Comparison of ENCODE assay signal across 22 cellular contexts in genomic region chr2:191499050-191499449, GRCh38.
DNase-seq lines count a peak whose midpoint lies in the region; ATAC-seq and TF ChIP-seq lines count a peak whose summit lies in the region.
"Had no signal": no experiment of that assay in that cellular context is flagged by ENCODE, and none has a peak within 500 bp of the region (broad histone marks: within the 10 kb centered on the region; RNA-seq: fewer than 3 reads in every experiment).

No MANE protein-coding gene starts in this region.

- no peak overlapping the region for H3K4me3 Mint-ChIP-seq in GM23338
- H3K4me3 Mint-ChIP-seq: B cell; CD14-positive monocyte; CD4-positive, alpha-beta memory T cell; CD4-positive, CD25-positive, alpha-beta regulatory T cell; CD8-positive, alpha-beta memory T cell had no signal

- DNase-seq in BE2C (peak; percentile 79), GM23338 (ENCODE audit: low spot score) (no peak), NAMALWA (ENCODE audit: low spot score) (peak; percentile 4), DMS153 (lab: John Stamatoyannopoulos, UW) (no peak), Ammon's horn (ENCODE audit: low spot score) (no peak), upper lobe of left lung (no peak)
- DNase-seq: 8988T; ACHN; C1 segment of cervical spinal cord; CD4-positive, alpha-beta memory T cell; CD4-positive, CD25-positive, alpha-beta regulatory T cell; CD8-positive, alpha-beta memory T cell; COR-L47; DMS53; DMS79; DND-41; EL; GDM1 had no signal

- TF ChIP-seq POLR2A in upper lobe of left lung (IDR thresholded peaks at IDR 0.05), result no peak

- 90 to 93% methylated on average over 5 of the region's 5 CpGs for WGBS in upper lobe of left lung, 2 donors

- peaks cover 8% of the 10 kb centered on the region for H3K36me3 Mint-ChIP-seq in GM23338 (ENCODE audit: low read depth)
- H3K36me3 Mint-ChIP-seq: CD14-positive monocyte; CD4-positive, alpha-beta memory T cell; CD4-positive, CD25-positive, alpha-beta regulatory T cell; CD8-positive, alpha-beta memory T cell had no signal

- H3K4me1 ChIP-seq in BE2C (peaks cover 34% of the 10 kb centered on the region), GM23338 (ENCODE audit: insufficient read depth) (peaks cover 26% of the 10 kb centered on the region), upper lobe of left lung (peaks cover 0 to 6% (median 2%) of the 10 kb centered on the region in 4 donors)
- H3K4me1 ChIP-seq: BLaER1 had no signal

- peak overlapping the region; percentile 45 for H3K4me3 ChIP-seq in BE2C (ENCODE audit: low read depth, low read length)
- H3K4me3 ChIP-seq in GM23338, result no peak overlapping the region
- no peak overlapping the region for H3K4me3 ChIP-seq in upper lobe of left lung
- H3K4me3 ChIP-seq: BLaER1, GM12878 had no signal

- no peaks in the 10 kb centered on the region; the same call in 1 of the 2 replicates for H3K9me2 ChIP-seq in GM23338 (ENCODE audit: insufficient read depth)

- no peaks in the 10 kb centered on the region for H4K20me1 ChIP-seq in GM23338 (replicated peaks; ENCODE audit: insufficient read depth)
- H4K20me1 ChIP-seq: BLaER1 had no signal

- H3K27ac ChIP-seq in GM23338 (ENCODE audit: low read depth) (no peak overlapping the region), upper lobe of left lung (no peak overlapping the region)
- H3K27ac ChIP-seq: BLaER1 had no signal

- ATAC-seq in GM23338, result no peak
- ATAC-seq in upper lobe of left lung (ENCODE audit: low FRiP score in 2 of 2), result no peak
- ATAC-seq: GM12878 had no signal

- no peak overlapping the region for H3K4me2 ChIP-seq in GM23338
- H3K4me2 ChIP-seq: BLaER1 had no signal

- TF ChIP-seq EP300 in upper lobe of left lung (IDR thresholded peaks at IDR 0.05), result no peak

- no peak overlapping the region for H3K27ac Mint-ChIP-seq in GM23338
- H3K27ac Mint-ChIP-seq: B cell; CD14-positive monocyte; CD4-positive, alpha-beta memory T cell had no signal

- H3K79me2 ChIP-seq in GM23338 (replicated peaks; ENCODE audit: insufficient read depth), result no peaks in the 10 kb centered on the region

- no peaks in the 10 kb centered on the region for H3K27me3 ChIP-seq in BE2C
- H3K27me3 ChIP-seq in GM23338 (ENCODE audit: insufficient read depth), result no peaks in the 10 kb centered on the region
- no peaks in the 10 kb centered on the region for H3K27me3 ChIP-seq in upper lobe of left lung
- H3K27me3 ChIP-seq: BLaER1 had no signal

- peaks cover 12% of the 10 kb centered on the region; the same call in 2 of the 3 replicates for H3K9me3 Mint-ChIP-seq in GM23338
- H3K9me3 Mint-ChIP-seq: CD4-positive, alpha-beta memory T cell; CD8-positive, alpha-beta memory T cell had no signal

- peak overlapping the region; percentile 11; the same call in 1 of the 2 replicates for H2AFZ ChIP-seq in GM23338

- H3F3A ChIP-seq in GM23338 (replicated peaks; ENCODE audit: low read depth), result no peaks in the 10 kb centered on the region

- TF ChIP-seq CTCF in BE2C (IDR thresholded peaks at IDR 0.05; ENCODE audit: low read depth, low read length) (no peak), GM23338 (conservative IDR thresholded peaks at IDR 0.05; ENCODE audit: low read depth in 2 of 2) (no peak), upper lobe of left lung (IDR thresholded peaks at IDR 0.05) (no peak)

- H3K36me3 ChIP-seq in BE2C (no peaks in the 10 kb centered on the region), GM23338 (ENCODE audit: insufficient read depth) (no peaks in the 10 kb centered on the region), upper lobe of left lung (no peaks in the 10 kb centered on the region)
- H3K36me3 ChIP-seq: BLaER1 had no signal

- no peaks in the 10 kb centered on the region for H3K9me3 ChIP-seq in BE2C
- no peaks in the 10 kb centered on the region for H3K9me3 ChIP-seq in upper lobe of left lung
- H3K9me3 ChIP-seq: BLaER1 had no signal

- peaks cover 36% of the 10 kb centered on the region for H3K4me1 Mint-ChIP-seq in GM23338
- H3K4me1 Mint-ChIP-seq: B cell; CD14-positive monocyte; CD4-positive, alpha-beta memory T cell; CD4-positive, CD25-positive, alpha-beta regulatory T cell; CD8-positive, alpha-beta memory T cell had no signal

- H3K27me3 Mint-ChIP-seq in GM23338 (ENCODE audit: insufficient read depth, low read depth, poor library complexity), result peaks cover 5% of the 10 kb centered on the region

TF ChIP-seq in GM23338, 12 proteins besides CTCF, POLR2A, EP300 and RAD21:
- no peak for TF ChIP-seq ZNF462 (CRISPR knock-in tag; IDR thresholded peaks at IDR 0.05)
- TF ChIP-seq ZNF114 (CRISPR knock-in tag; IDR thresholded peaks at IDR 0.05), result no peak

Comparison
In these comparisons a context has a peak if more than half of its experiments do, and no peak if none do; other contexts are left out.
1. DNase-seq: peak in BE2C (single experiment) and NAMALWA (single experiment); none in GM23338 (single experiment), DMS153 (single experiment), Ammon's horn (single experiment) and upper lobe of left lung (0 of 2).